ENCODE assay signal across 28 cellular contexts in genomic region chr6:157593596-157593995, GRCh38.
"Had no signal": no experiment of that assay in that cellular context is flagged by ENCODE, and none has a peak within 500 bp of the region (broad histone marks: within the 10 kb centered on the region; RNA-seq: fewer than 3 reads in every experiment).

No MANE protein-coding gene starts in this region.

- H3K27ac Mint-ChIP-seq: activated CD4-positive, alpha-beta memory T cell treated with anti-CD3 and anti-CD28 coated beads, Interleukin-2, amount 10 ng/mL, durations not matched to agents 7 days and 5 days; activated CD4-positive, alpha-beta T cell treated with anti-CD3 and anti-CD28 coated beads for 36 hours; activated naive CD8-positive, alpha-beta T cell; activated T-helper 17 cell treated with anti-CD3 and anti-CD28 coated beads, Interleukin-2, amount 50 U/mL, for 72 hours had no signal

- H3K27me3 Mint-ChIP-seq: activated CD4-positive, alpha-beta memory T cell treated with anti-CD3 and anti-CD28 coated beads, Interleukin-2, amount 10 ng/mL, durations not matched to agents 7 days and 5 days; activated CD4-positive, alpha-beta T cell treated with anti-CD3 and anti-CD28 coated beads for 36 hours; activated CD4-positive, alpha-beta T cell treated with anti-CD3 and anti-CD28 coated beads, Interleukin-2, amount 10 ng/mL, durations not matched to agents 7 days and 5 days; activated naive CD8-positive, alpha-beta T cell; activated T-helper 17 cell treated with anti-CD3 and anti-CD28 coated beads, Interleukin-2, amount 50 U/mL, for 72 hours; effector memory CD8-positive, alpha-beta T cell had no signal

- H3K27me3 ChIP-seq: esophagus squamous epithelium, gastroesophageal sphincter, heart right ventricle had no signal

- FAIRE-seq: astrocyte, colon had no signal

- ATAC-seq: activated CD4-positive, alpha-beta T cell treated with anti-CD3 and anti-CD28 coated beads for 36 hours; activated T-cell treated with anti-CD3 and anti-CD28 coated beads, Interleukin-2, amount 50 U/mL, for 4 hours; activated T-helper 17 cell treated with anti-CD3 and anti-CD28 coated beads, Interleukin-2, amount 50 U/mL, for 72 hours; effector memory CD8-positive, alpha-beta T cell; gastroesophageal sphincter had no signal

- H3K4me3 Mint-ChIP-seq: activated CD4-positive, alpha-beta memory T cell treated with anti-CD3 and anti-CD28 coated beads, Interleukin-2, amount 10 ng/mL, durations not matched to agents 7 days and 5 days; activated CD4-positive, alpha-beta T cell treated with anti-CD3 and anti-CD28 coated beads for 36 hours; activated CD4-positive, alpha-beta T cell treated with anti-CD3 and anti-CD28 coated beads, Interleukin-2, amount 10 ng/mL, durations not matched to agents 7 days and 5 days; activated naive CD8-positive, alpha-beta T cell; activated T-cell treated with anti-CD3 and anti-CD28 coated beads, Interleukin-2, amount 50 U/mL, for 4 hours; activated T-helper 17 cell treated with anti-CD3 and anti-CD28 coated beads, Interleukin-2, amount 50 U/mL, for 72 hours; effector memory CD8-positive, alpha-beta T cell had no signal

- H3K4me3 ChIP-seq: esophagus squamous epithelium, gastroesophageal sphincter had no signal

- H3K27ac ChIP-seq: esophagus squamous epithelium, gastroesophageal sphincter, heart right ventricle had no signal

- H3K9me3 ChIP-seq: gastroesophageal sphincter had no signal

- DNase-seq: activated CD4-positive, alpha-beta memory T cell treated with anti-CD3 and anti-CD28 coated beads, Interleukin-2, amount 10 ng/mL, durations not matched to agents 7 days and 5 days; activated CD4-positive, alpha-beta T cell treated with anti-CD3 and anti-CD28 coated beads for 36 hours; activated CD4-positive, alpha-beta T cell treated with anti-CD3 and anti-CD28 coated beads, Interleukin-2, amount 10 ng/mL, durations not matched to agents 7 days and 5 days; activated CD4-positive, alpha-beta T cell treated with anti-CD3 and anti-CD28 coated beads, Interleukin-2, amount 50 U/mL, for 4 hours; activated CD4-positive, CD25-positive, alpha-beta regulatory T cell; activated CD4-positive, CD25-positive, alpha-beta regulatory T cell treated with anti-CD3 and anti-CD28 coated beads, Interleukin-2, amount 50 U/mL, for 72 hours; activated effector memory CD4-positive, alpha-beta T cell treated with Interleukin-2 at 50 U/mL for 16 hours; activated gamma-delta T cell treated with Interleukin-2 at 50 U/mL for 16 hours; activated naive CD4-positive, alpha-beta T cell treated with anti-CD3 and anti-CD28 coated beads, Interleukin-2, amount 50 U/mL, for 16 hours; activated naive CD4-positive, alpha-beta T cell treated with Interleukin-2 at 50 U/mL for 16 hours; activated T-cell treated with anti-CD3 and anti-CD28 coated beads, Interleukin-2, amount 50 U/mL, for 4 hours; amniotic stem cell; anterior cingulate cortex; caudate nucleus; cortex of kidney; dermis blood vessel endothelial cell; effector CD4-positive, alpha-beta T cell; effector memory CD8-positive, alpha-beta T cell; erythroblast; esophagus squamous epithelium; foreskin melanocyte; heart right ventricle; T-helper 2 cell had no signal

- H3K4me1 Mint-ChIP-seq: activated CD4-positive, alpha-beta T cell treated with anti-CD3 and anti-CD28 coated beads for 36 hours had no signal
